ENCODE assay signal across 10 cellular contexts in the genomic region with DNA sequence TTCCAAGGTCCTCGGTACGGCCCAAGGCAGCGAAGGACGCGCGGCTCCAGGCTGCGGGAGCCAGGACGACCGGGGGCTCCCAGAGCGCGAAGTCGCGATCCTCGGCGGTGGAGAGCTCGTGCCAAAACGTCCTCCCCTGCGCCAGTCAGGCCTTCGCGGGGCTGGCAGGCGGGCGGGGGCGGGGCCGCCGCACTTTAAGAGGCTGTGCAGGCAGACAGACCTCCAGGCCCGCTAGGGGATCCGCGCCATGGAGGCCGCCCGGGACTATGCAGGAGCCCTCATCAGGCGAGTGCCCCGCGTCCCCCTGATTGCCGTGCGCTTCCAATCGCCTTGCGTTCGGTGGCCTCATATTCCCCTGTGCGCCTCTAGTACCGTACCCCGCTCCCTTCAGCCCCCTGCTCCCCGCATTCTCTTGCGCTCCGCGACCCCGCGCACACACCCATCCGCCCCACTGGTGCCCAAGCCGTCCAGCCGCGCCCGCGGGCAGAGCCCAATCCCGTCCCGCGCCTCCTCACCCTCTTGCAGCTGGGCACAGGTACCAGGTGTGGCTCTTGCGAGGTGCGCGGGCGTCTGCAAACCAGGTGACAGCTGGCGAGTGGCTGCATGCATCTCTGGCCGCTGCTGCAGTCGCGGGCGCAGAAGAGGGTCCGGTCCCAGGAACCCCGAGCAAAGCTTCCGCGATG. TPM values are rescaled to one million over a fixed set of nuclear protein-coding genes. Genes with fewer than 3 reads are reported as not detected.
DNase-seq lines count a peak whose midpoint lies in the region; ATAC-seq and TF ChIP-seq lines count a peak whose summit lies in the region.
"Had no signal": no experiment of that assay in that cellular context is flagged by ENCODE, and none has a peak within 500 bp of the region (broad histone marks: within the 10 kb centered on the region; RNA-seq: fewer than 3 reads in every experiment).

A gene with protein sequence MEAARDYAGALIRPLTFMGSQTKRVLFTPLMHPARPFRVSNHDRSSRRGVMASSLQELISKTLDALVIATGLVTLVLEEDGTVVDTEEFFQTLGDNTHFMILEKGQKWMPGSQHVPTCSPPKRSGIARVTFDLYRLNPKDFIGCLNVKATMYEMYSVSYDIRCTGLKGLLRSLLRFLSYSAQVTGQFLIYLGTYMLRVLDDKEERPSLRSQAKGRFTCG (plus strand): TSS at position 225 of the 683 bp plus-strand sequence. CDS start 23 bp downstream, at position 248.

- no peaks in the 10 kb centered on the region for H3K36me3 Mint-ChIP-seq in activated CD8-positive, alpha-beta T cell treated with anti-CD3 and anti-CD28 coated beads, Interleukin-2, amount 10 ng/mL, durations not matched to agents 7 days and 5 days (ENCODE audit: low read depth)
- no peaks in the 10 kb centered on the region for H3K36me3 Mint-ChIP-seq in activated CD8-positive, alpha-beta T cell treated with anti-CD3 and anti-CD28 coated beads for 36 hours (ENCODE audit: low read depth)
- no peaks in the 10 kb centered on the region for H3K36me3 Mint-ChIP-seq in endothelial cell (ENCODE audit: low read depth, unreplicated experiment)
- no peaks in the 10 kb centered on the region for H3K36me3 Mint-ChIP-seq in activated naive CD4-positive, alpha-beta T cell treated with anti-CD3 and anti-CD28 coated beads, Interleukin-2, amount 50 U/mL, for 72 hours
- H3K36me3 Mint-ChIP-seq: CD4-positive, alpha-beta memory T cell had no signal

- no peaks in the 10 kb centered on the region for H3K9me3 Mint-ChIP-seq in activated CD8-positive, alpha-beta T cell treated with anti-CD3 and anti-CD28 coated beads, Interleukin-2, amount 10 ng/mL, durations not matched to agents 7 days and 5 days (ENCODE audit: insufficient read depth)
- H3K9me3 Mint-ChIP-seq in activated CD8-positive, alpha-beta T cell treated with anti-CD3 and anti-CD28 coated beads for 36 hours = no peaks in the 10 kb centered on the region
- H3K9me3 Mint-ChIP-seq in endothelial cell (ENCODE audit: unreplicated experiment) = no peaks in the 10 kb centered on the region
- no peaks in the 10 kb centered on the region for H3K9me3 Mint-ChIP-seq in activated naive CD4-positive, alpha-beta T cell treated with anti-CD3 and anti-CD28 coated beads, Interleukin-2, amount 50 U/mL, for 72 hours

- H3K4ac ChIP-seq in mesenchymal stem cell (ENCODE audit: low read depth in 1 of 2, low read length in 2 of 2) = no peak within 1 kb of the TSS

- H4K8ac ChIP-seq in mesenchymal stem cell (ENCODE audit: low read length) = peak within 1 kb of the TSS; percentile 9

- peaks cover 52% of the 10 kb centered on the region for H3K27me3 Mint-ChIP-seq in activated CD8-positive, alpha-beta T cell treated with anti-CD3 and anti-CD28 coated beads, Interleukin-2, amount 10 ng/mL, durations not matched to agents 7 days and 5 days (ENCODE audit: low read depth)
- H3K27me3 Mint-ChIP-seq in activated CD8-positive, alpha-beta T cell treated with anti-CD3 and anti-CD28 coated beads for 36 hours = peaks cover 52% of the 10 kb centered on the region
- peaks cover 22% of the 10 kb centered on the region for H3K27me3 Mint-ChIP-seq in endothelial cell (ENCODE audit: unreplicated experiment)

- 3% methylated on average over 68 of the region's 69 CpGs for WGBS in mesenchymal stem cell

- no peak within 1 kb of the TSS for H3K4me3 Mint-ChIP-seq in activated CD8-positive, alpha-beta T cell treated with anti-CD3 and anti-CD28 coated beads, Interleukin-2, amount 10 ng/mL, durations not matched to agents 7 days and 5 days
- H3K4me3 Mint-ChIP-seq in activated CD8-positive, alpha-beta T cell treated with anti-CD3 and anti-CD28 coated beads for 36 hours = no peak within 1 kb of the TSS
- H3K4me3 Mint-ChIP-seq in endothelial cell (ENCODE audit: unreplicated experiment) = peak within 1 kb of the TSS; percentile 47

- H3K14ac ChIP-seq in mesenchymal stem cell (ENCODE audit: low read length in 2 of 2) = peak within 1 kb of the TSS in 1 of 2 experiments; percentile 62

- intact Hi-C loops in activated CD8-positive, alpha-beta T cell treated with anti-CD3 and anti-CD28 coated beads for 36 hours (cut with micrococcal nuclease) = no loop called here
- intact Hi-C loops in tibial artery (cut with DNase I; ENCODE audit: low total_unique reads) = no loop called here

- H3K27ac Mint-ChIP-seq in activated CD8-positive, alpha-beta T cell treated with anti-CD3 and anti-CD28 coated beads, Interleukin-2, amount 10 ng/mL, durations not matched to agents 7 days and 5 days = no peak within 1 kb of the TSS
- no peak within 1 kb of the TSS for H3K27ac Mint-ChIP-seq in activated CD8-positive, alpha-beta T cell treated with anti-CD3 and anti-CD28 coated beads for 36 hours
- no peak within 1 kb of the TSS for H3K27ac Mint-ChIP-seq in endothelial cell (ENCODE audit: unreplicated experiment)
- peak within 1 kb of the TSS in 1 of 2 donors; percentile 82 for H3K27ac Mint-ChIP-seq in activated naive CD4-positive, alpha-beta T cell treated with anti-CD3 and anti-CD28 coated beads, Interleukin-2, amount 50 U/mL, for 72 hours
- H3K27ac Mint-ChIP-seq: CD4-positive, alpha-beta memory T cell had no signal

- H2BK5ac ChIP-seq in mesenchymal stem cell (ENCODE audit: low read depth, low read length, poor library complexity, severe bottlenecking) = no peak within 1 kb of the TSS

- H2BK12ac ChIP-seq in mesenchymal stem cell (ENCODE audit: low read length in 2 of 2) = no peak within 1 kb of the TSS

- H3K9me3 ChIP-seq in mesenchymal stem cell (ENCODE audit: control insufficient read depth, low read length) (no peaks in the 10 kb centered on the region), tibial artery (no peaks in the 10 kb centered on the region)

- H3K18ac ChIP-seq in mesenchymal stem cell (ENCODE audit: low read depth in 1 of 2, low read length in 2 of 2) = no peak within 1 kb of the TSS

- no peak within 1 kb of the TSS for H3K9ac ChIP-seq in mesenchymal stem cell (ENCODE audit: low read length)

- POLR2A ChIA-PET in activated CD8-positive, alpha-beta T cell treated with anti-CD3 and anti-CD28 coated beads, Interleukin-2, amount 10 ng/mL, durations not matched to agents 7 days and 5 days (lab: Charles Lee) = no interaction called here
- POLR2A ChIA-PET in activated CD8-positive, alpha-beta T cell treated with anti-CD3 and anti-CD28 coated beads for 36 hours (lab: Charles Lee) = no interaction called here

- no peak within 1 kb of the TSS for H3K27ac ChIP-seq in mesenchymal stem cell (ENCODE audit: low read length, poor library complexity, severe bottlenecking)
- no peak within 1 kb of the TSS for H3K27ac ChIP-seq in tibial artery

- H3K4me2 ChIP-seq in mesenchymal stem cell (ENCODE audit: low read length, poor library complexity, severe bottlenecking) = peak within 1 kb of the TSS; percentile 67

- H3K23ac ChIP-seq in mesenchymal stem cell (ENCODE audit: low read length in 2 of 2) = peak within 1 kb of the TSS in 1 of 2 experiments; percentile 66

- CTCF ChIA-PET in activated CD8-positive, alpha-beta T cell treated with anti-CD3 and anti-CD28 coated beads, Interleukin-2, amount 10 ng/mL, durations not matched to agents 7 days and 5 days (lab: Charles Lee) = no interaction called here
- CTCF ChIA-PET in activated CD8-positive, alpha-beta T cell treated with anti-CD3 and anti-CD28 coated beads for 36 hours (lab: Charles Lee) = interaction anchor here (4.0 kb wide), 1 partner anchor 17 kb away, joined by 21 read pairs; no protein-coding TSS in a partner anchor

- no peak within 1 kb of the TSS for H2BK120ac ChIP-seq in mesenchymal stem cell (ENCODE audit: low read depth, low read length)

- H3K36me3 ChIP-seq in mesenchymal stem cell (ENCODE audit: control insufficient read depth in 1 of 2, insufficient read depth in 2 of 2, low read depth in 1 of 2, low read length in 2 of 2) (no peaks in the 10 kb centered on the region), tibial artery (no peaks in the 10 kb centered on the region)

- no peak within 1 kb of the TSS for H2AK5ac ChIP-seq in mesenchymal stem cell (ENCODE audit: low read length, severe bottlenecking)

- H4K91ac ChIP-seq in mesenchymal stem cell (ENCODE audit: low read length) = no peak within 1 kb of the TSS

- H3K79me1 ChIP-seq in mesenchymal stem cell (replicated peaks; ENCODE audit: low read length, poor library complexity, severe bottlenecking) = no peaks in the 10 kb centered on the region

- no peak within 1 kb of the TSS for H2BK15ac ChIP-seq in mesenchymal stem cell (ENCODE audit: low read depth, poor library complexity, severe bottlenecking)

- ATAC-seq in activated CD8-positive, alpha-beta T cell treated with anti-CD3 and anti-CD28 coated beads, Interleukin-2, amount 10 ng/mL, durations not matched to agents 7 days and 5 days = peak; percentile 27
- ATAC-seq in activated CD8-positive, alpha-beta T cell treated with anti-CD3 and anti-CD28 coated beads for 36 hours = no peak
- ATAC-seq in activated naive CD4-positive, alpha-beta T cell treated with anti-CD3 and anti-CD28 coated beads, Interleukin-2, amount 50 U/mL, for 72 hours = no peak

- peaks cover 52 to 67% of the 10 kb centered on the region in 2 experiments for H3K27me3 ChIP-seq in mesenchymal stem cell (ENCODE audit: control insufficient read depth in 1 of 2, insufficient read depth in 1 of 2, low read length in 2 of 2)
- H3K27me3 ChIP-seq in tibial artery = peaks cover 0 to 38% of the 10 kb centered on the region in 2 donors

- no peak for DNase-seq in activated CD8-positive, alpha-beta T cell treated with anti-CD3 and anti-CD28 coated beads, Interleukin-2, amount 10 ng/mL, durations not matched to agents 7 days and 5 days
- DNase-seq in activated CD8-positive, alpha-beta T cell treated with anti-CD3 and anti-CD28 coated beads for 36 hours = no peak
- DNase-seq in endothelial cell (ENCODE audit: low spot score) = peak; percentile 51
- DNase-seq in mesenchymal stem cell = peak; percentile 35
- DNase-seq in tibial artery = no peak
- DNase-seq in HuH-7.5 (ENCODE audit: low spot score) = no peak
- DNase-seq in stimulated activated CD4-positive, alpha-beta T cell treated with anti-CD3 and anti-CD28 coated beads, Interleukin-4, amount 100 ng/mL, for 1 hour = no peak
- DNase-seq in activated naive CD4-positive, alpha-beta T cell treated with anti-CD3 and anti-CD28 coated beads, Interleukin-2, amount 50 U/mL, for 72 hours (ENCODE audit: low spot score in 2 of 2) = no peak
- DNase-seq: CD4-positive, alpha-beta memory T cell had no signal

- H3K4me1 Mint-ChIP-seq in activated CD8-positive, alpha-beta T cell treated with anti-CD3 and anti-CD28 coated beads, Interleukin-2, amount 10 ng/mL, durations not matched to agents 7 days and 5 days (ENCODE audit: low read depth) = no peaks in the 10 kb centered on the region
- no peaks in the 10 kb centered on the region for H3K4me1 Mint-ChIP-seq in activated CD8-positive, alpha-beta T cell treated with anti-CD3 and anti-CD28 coated beads for 36 hours (ENCODE audit: low read depth)
- H3K4me1 Mint-ChIP-seq in endothelial cell (ENCODE audit: unreplicated experiment) = peaks cover 46% of the 10 kb centered on the region

- H3K4me3 ChIP-seq in mesenchymal stem cell (ENCODE audit: insufficient read depth in 1 of 2, low read depth in 1 of 2, low read length in 2 of 2) (peak within 1 kb of the TSS; percentile 30 to 64), tibial artery (peak within 1 kb of the TSS; percentile 28 to 53)

- TF ChIP-seq CTCF in activated CD8-positive, alpha-beta T cell treated with anti-CD3 and anti-CD28 coated beads for 36 hours (IDR thresholded peaks at IDR 0.05) = no peak
- no peak for TF ChIP-seq CTCF in endothelial cell (IDR thresholded peaks at IDR 0.05; ENCODE audit: unreplicated experiment)
- no peak for TF ChIP-seq CTCF in tibial artery (IDR thresholded peaks at IDR 0.05)

- peak within 1 kb of the TSS; percentile 18 for H2AFZ ChIP-seq in mesenchymal stem cell (ENCODE audit: low read depth, low read length)

- H3K4me1 ChIP-seq in mesenchymal stem cell (ENCODE audit: control insufficient read depth, insufficient read depth, low read depth, low read length) = peaks cover 19% of the 10 kb centered on the region
- H3K4me1 ChIP-seq in tibial artery = peaks cover 0 to 15% (median 13%) of the 10 kb centered on the region in 4 donors

RNA-seq across cellular contexts. Expression of the gene that starts here (rescaled TPM):
- total RNA-seq in activated CD8-positive, alpha-beta T cell treated with anti-CD3 and anti-CD28 coated beads, Interleukin-2, amount 10 ng/mL, durations not matched to agents 7 days and 5 days = not detected
- not detected for total RNA-seq in activated CD8-positive, alpha-beta T cell treated with anti-CD3 and anti-CD28 coated beads for 36 hours
- total RNA-seq in endothelial cell (ENCODE audit: unreplicated experiment) = 0.97 TPM
- polyA plus RNA-seq in mesenchymal stem cell (2013, experiment 1 of 2) = not detected
- not detected for polyA plus RNA-seq in mesenchymal stem cell (2013, experiment 2 of 2)
- total RNA-seq in activated naive CD4-positive, alpha-beta T cell treated with anti-CD3 and anti-CD28 coated beads, Interleukin-2, amount 50 U/mL, for 72 hours = not detected
- total RNA-seq: CD4-positive, alpha-beta memory T cell; LHCN-M2 had no signal
- polyA plus RNA-seq: CD4-positive, alpha-beta memory T cell had no signal

Comparison
In these comparisons a context has a peak if more than half of its experiments do, and no peak if none do; other contexts are left out.
1. Peak in ATAC-seq in activated CD8-positive, alpha-beta T cell treated with anti-CD3 and anti-CD28 coated beads, Interleukin-2, amount 10 ng/mL, durations not matched to agents 7 days and 5 days; RNA of the gene not detected or under 1 TPM.
2. Peak in DNase-seq in endothelial cell; RNA of the gene not detected or under 1 TPM.